Comparison of ENCODE assay signal across 28 cellular contexts in the genomic region with DNA sequence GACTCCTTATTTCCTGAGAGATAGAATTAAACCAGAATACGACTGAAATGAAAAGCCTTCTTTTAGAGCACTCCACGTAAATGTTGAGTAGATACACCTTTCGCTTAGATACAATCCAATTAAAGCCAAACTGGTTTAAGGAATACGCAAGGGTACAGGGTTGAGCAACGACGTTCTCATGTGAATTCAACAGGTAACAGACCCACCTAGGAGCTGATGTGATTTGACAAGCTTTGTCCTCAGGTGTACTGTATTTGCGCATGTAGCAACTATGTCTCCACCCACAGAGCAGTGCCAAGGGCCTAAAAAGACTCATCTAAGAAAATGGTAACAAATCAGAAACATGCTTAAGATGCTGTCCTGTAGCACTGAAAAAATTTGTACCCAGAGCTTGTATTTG.
"Had no signal": no experiment of that assay in that cellular context is flagged by ENCODE, and none has a peak within 500 bp of the region (broad histone marks: within the 10 kb centered on the region; RNA-seq: fewer than 3 reads in every experiment).

No MANE protein-coding gene starts in this region.

- H3K9me3 ChIP-seq: ascending aorta had no signal

- H3K4me1 ChIP-seq: ascending aorta had no signal

- H3K36me3 ChIP-seq: ascending aorta had no signal

- H3K27ac Mint-ChIP-seq: activated CD4-positive, alpha-beta memory T cell treated with anti-CD3 and anti-CD28 coated beads for 36 hours; activated CD4-positive, alpha-beta T cell treated with anti-CD3 and anti-CD28 coated beads, Interleukin-2, amount 10 ng/mL, durations not matched to agents 24 days and 14 days; activated naive CD4-positive, alpha-beta T cell treated with anti-CD3 and anti-CD28 coated beads, Interleukin-2, amount 50 U/mL, for 72 hours; activated naive CD8-positive, alpha-beta T cell treated with anti-CD3 and anti-CD28 coated beads, Interleukin-2, amount 50 U/mL, for 24 hours; activated T-helper 2 cell treated with anti-CD3 and anti-CD28 coated beads, Interferon-gamma antibody, Interleukin-2, Interleukin-4, amounts not matched to agents 10 μg/mL and 5 μg/mL and 100 μg/mL, durations not matched to agents 14 hours and 24 hours and 36 hours; brain; T-helper 17 cell; WTC11 had no signal

- ATAC-seq: activated naive CD4-positive, alpha-beta T cell treated with anti-CD3 and anti-CD28 coated beads, Interleukin-2, amount 50 U/mL, for 72 hours; activated naive CD8-positive, alpha-beta T cell treated with anti-CD3 and anti-CD28 coated beads, Interleukin-2, amount 50 U/mL, for 24 hours; activated T-cell treated with anti-CD3 and anti-CD28 coated beads, Interleukin-2, amount 50 U/mL, for 4 hours; T-helper 17 cell; WTC11 had no signal

- DNase-seq: activated CD4-positive, alpha-beta memory T cell treated with anti-CD3 and anti-CD28 coated beads for 36 hours; activated CD4-positive, alpha-beta T cell treated with anti-CD3 and anti-CD28 coated beads, Interleukin-2, amount 10 ng/mL, durations not matched to agents 24 days and 14 days; activated CD4-positive, CD25-positive, alpha-beta regulatory T cell treated with anti-CD3 and anti-CD28 coated beads, Interleukin-2, amount 50 U/mL, for 72 hours; activated CD8-positive, alpha-beta memory T cell treated with anti-CD3 and anti-CD28 coated beads for 24 hours; activated naive CD8-positive, alpha-beta T cell treated with anti-CD3 and anti-CD28 coated beads, Interleukin-2, amount 50 U/mL, for 24 hours; activated T-cell treated with anti-CD3 and anti-CD28 coated beads, Interleukin-2, amount 50 U/mL, for 4 hours; amniotic stem cell; MM.1S; NCI-H1105; NCI-H1436; NCI-H1694 treated with DMSO at 0.1 percent for 48 hours; NCI-H2029 treated with DMSO at 0.1 percent for 48 hours; NCI-H345; NCI-H510A; NCI-H526 treated with DMSO at 0.1 percent for 48 hours; NCI-H82; NK-92 treated with Interleukin-12 subunit alpha and Interleukin-12 subunit beta, amount 100 ng/mL, for 24 hours; OCI-M1; SHP77 treated with DMSO at 0.1 percent for 48 hours; T-helper 17 cell; T-helper 9 cell had no signal

- H3K4me1 Mint-ChIP-seq: brain had no signal

- H3K27ac ChIP-seq: ascending aorta had no signal

- H3K4me3 Mint-ChIP-seq: activated CD4-positive, alpha-beta memory T cell treated with anti-CD3 and anti-CD28 coated beads for 36 hours; activated CD4-positive, alpha-beta T cell treated with anti-CD3 and anti-CD28 coated beads, Interleukin-2, amount 10 ng/mL, durations not matched to agents 24 days and 14 days; activated naive CD8-positive, alpha-beta T cell treated with anti-CD3 and anti-CD28 coated beads, Interleukin-2, amount 50 U/mL, for 24 hours; activated T-cell treated with anti-CD3 and anti-CD28 coated beads, Interleukin-2, amount 50 U/mL, for 4 hours; brain; central memory CD8-positive, alpha-beta T cell; T-helper 17 cell; WTC11 had no signal

- H3K27me3 ChIP-seq: ascending aorta had no signal

- H3K36me3 Mint-ChIP-seq: activated CD4-positive, alpha-beta memory T cell treated with anti-CD3 and anti-CD28 coated beads for 36 hours; brain; WTC11 had no signal

- FAIRE-seq: RCC 7860 had no signal

- H3K27me3 Mint-ChIP-seq: activated CD4-positive, alpha-beta memory T cell treated with anti-CD3 and anti-CD28 coated beads for 36 hours; T-helper 17 cell had no signal

- H3K4me3 ChIP-seq: ascending aorta had no signal

- H3K9me3 Mint-ChIP-seq: activated CD4-positive, alpha-beta memory T cell treated with anti-CD3 and anti-CD28 coated beads for 36 hours; activated naive CD8-positive, alpha-beta T cell treated with anti-CD3 and anti-CD28 coated beads, Interleukin-2, amount 50 U/mL, for 24 hours; activated T-cell treated with anti-CD3 and anti-CD28 coated beads, Interleukin-2, amount 50 U/mL, for 4 hours; activated T-helper 2 cell treated with anti-CD3 and anti-CD28 coated beads, Interferon-gamma antibody, Interleukin-2, Interleukin-4, amounts not matched to agents 10 μg/mL and 5 μg/mL and 100 μg/mL, durations not matched to agents 14 hours and 24 hours and 36 hours; central memory CD8-positive, alpha-beta T cell; WTC11 had no signal
